Comparison of ENCODE assay signal across 8 cellular contexts in the genomic region with DNA sequence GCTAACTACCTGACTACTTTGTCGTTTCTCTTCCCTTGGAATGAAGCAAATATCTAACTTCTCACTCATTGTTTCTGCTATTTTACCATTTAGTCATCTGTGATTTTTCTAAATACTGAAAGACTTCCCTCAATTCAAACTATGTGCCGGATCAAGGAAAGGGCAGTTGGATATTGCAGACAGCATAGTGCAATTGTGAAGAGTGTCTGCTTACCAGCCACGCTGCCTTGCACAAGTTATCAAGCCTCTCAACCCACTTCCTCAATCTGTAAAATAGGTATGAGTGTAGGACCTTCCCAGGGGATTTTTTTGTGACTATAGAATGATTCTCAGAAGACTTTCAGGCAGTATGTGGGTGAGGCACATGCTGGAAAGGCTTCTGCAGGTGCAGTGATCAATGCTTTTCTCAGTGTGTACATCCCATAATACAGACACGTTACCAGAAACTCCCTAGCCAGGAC. TPM values are rescaled to one million over a fixed set of nuclear protein-coding genes. Genes with fewer than 3 reads are reported as not detected.
DNase-seq lines count a peak whose midpoint lies in the region; ATAC-seq and TF ChIP-seq lines count a peak whose summit lies in the region.

No MANE protein-coding gene starts in this region.

- H3K27ac ChIP-seq in suprapubic skin: peak overlapping the region; percentile 83

- no peaks in the 10 kb centered on the region for H3K27me3 ChIP-seq in suprapubic skin

- ATAC-seq in GM19023 (IDR thresholded peaks at IDR 0.05; ENCODE audit: unreplicated experiment) (peak; percentile 58), HG03097 (IDR thresholded peaks at IDR 0.05; ENCODE audit: low FRiP score, unreplicated experiment) (peak; percentile 62)

- POLR2A ChIA-PET in AG04449 (lab: Yijun Ruan, JAX) (no interaction called here), MCF 10A (lab: Yijun Ruan, JAX) (interaction anchor here (0.6 to 3.4 kb wide), 13 partner anchors 8 to 314 kb away, joined by 3 to 15 read pairs (median 4); a partner anchor contains a TSS)

- no peak for TF ChIP-seq POLR2A in suprapubic skin (IDR thresholded peaks at IDR 0.05)

- H3K9me3 ChIP-seq in suprapubic skin: no peaks in the 10 kb centered on the region

- peaks cover 71% of the 10 kb centered on the region for H3K36me3 Mint-ChIP-seq in MCF 10A (ENCODE audit: insufficient read depth, unreplicated experiment)

- intact Hi-C loops in MCF 10A (cut with micrococcal nuclease): loop anchor here (5.0 kb wide), 1 partner anchor 236 kb away; no protein-coding TSS in a partner anchor

- no peaks in the 10 kb centered on the region for H3K9me3 Mint-ChIP-seq in MCF 10A (ENCODE audit: unreplicated experiment)

- H3K4me3 ChIP-seq in AG04449 (ENCODE audit: low read depth, low read length) (no peak overlapping the region), suprapubic skin (no peak overlapping the region)

- TF ChIP-seq CTCF in AG04449 (IDR thresholded peaks at IDR 0.05; ENCODE audit: insufficient read depth, low read length, missing control alignments) (no peak), MCF 10A (IDR thresholded peaks at IDR 0.05; ENCODE audit: unreplicated experiment) (no peak), suprapubic skin (IDR thresholded peaks at IDR 0.05) (no peak)

- DNase-seq in AG04449 (ENCODE audit: low read depth, low spot score) (peak; percentile 60), MCF 10A (ENCODE audit: unreplicated experiment) (no peak), suprapubic skin (ENCODE audit: low spot score in 2 of 2) (no peak), islet precursor cell (no peak), NCI-H510A (lab: John Stamatoyannopoulos, UW) (no peak)
- DNase-seq in stimulated activated naive CD4-positive, alpha-beta T cell treated with Interleukin-2 at 50 U/mL for 16 hours (lab: John Stamatoyannopoulos, UW): no peak

- TF ChIP-seq EP300 in suprapubic skin (IDR thresholded peaks at IDR 0.05): no peak

- H3K27me3 Mint-ChIP-seq in MCF 10A (ENCODE audit: insufficient read depth, unreplicated experiment): no peaks in the 10 kb centered on the region

- no peaks in the 10 kb centered on the region for H3K36me3 ChIP-seq in suprapubic skin

- peaks cover 40% of the 10 kb centered on the region for H3K4me1 Mint-ChIP-seq in MCF 10A (ENCODE audit: insufficient read depth, unreplicated experiment)

- no TSS peak for BruUV-seq in MCF 10A (replicated peaks; lab: Mats Ljungman, UMichigan)

- WGBS in suprapubic skin: 62% methylated on average over 4 of the region's 4 CpGs

- CTCF ChIA-PET in AG04449 (lab: Yijun Ruan, JAX): interaction anchor here (0.9 to 3.3 kb wide), 4 partner anchors 8 to 182 kb away, joined by 3 to 24 read pairs (median 6); no protein-coding TSS in a partner anchor
- CTCF ChIA-PET in MCF 10A (lab: Yijun Ruan, JAX): interaction anchor here (0.7 to 1.5 kb wide), 4 partner anchors 51 to 115 kb away, joined by 3 to 4 read pairs (median 3); no protein-coding TSS in a partner anchor

- H3K4me1 ChIP-seq in suprapubic skin: peaks cover 65% of the 10 kb centered on the region

- H3K4me3 Mint-ChIP-seq in MCF 10A (ENCODE audit: unreplicated experiment): peak overlapping the region; percentile 80

- H3K27ac Mint-ChIP-seq in MCF 10A (ENCODE audit: low read depth, unreplicated experiment): peak overlapping the region; percentile 100

RNA-seq across cellular contexts. Expression of a gene that starts 54.3 kb away (rescaled TPM):
- 371 and 448 TPM in 2 replicates for total RNA-seq in MCF 10A (2022)
- 100 to 1,000 TPM; 231 to 341 (median 271) TPM for total RNA-seq in suprapubic skin
